Comparison of ENCODE assay signal across 1 cellular context in the genomic region with DNA sequence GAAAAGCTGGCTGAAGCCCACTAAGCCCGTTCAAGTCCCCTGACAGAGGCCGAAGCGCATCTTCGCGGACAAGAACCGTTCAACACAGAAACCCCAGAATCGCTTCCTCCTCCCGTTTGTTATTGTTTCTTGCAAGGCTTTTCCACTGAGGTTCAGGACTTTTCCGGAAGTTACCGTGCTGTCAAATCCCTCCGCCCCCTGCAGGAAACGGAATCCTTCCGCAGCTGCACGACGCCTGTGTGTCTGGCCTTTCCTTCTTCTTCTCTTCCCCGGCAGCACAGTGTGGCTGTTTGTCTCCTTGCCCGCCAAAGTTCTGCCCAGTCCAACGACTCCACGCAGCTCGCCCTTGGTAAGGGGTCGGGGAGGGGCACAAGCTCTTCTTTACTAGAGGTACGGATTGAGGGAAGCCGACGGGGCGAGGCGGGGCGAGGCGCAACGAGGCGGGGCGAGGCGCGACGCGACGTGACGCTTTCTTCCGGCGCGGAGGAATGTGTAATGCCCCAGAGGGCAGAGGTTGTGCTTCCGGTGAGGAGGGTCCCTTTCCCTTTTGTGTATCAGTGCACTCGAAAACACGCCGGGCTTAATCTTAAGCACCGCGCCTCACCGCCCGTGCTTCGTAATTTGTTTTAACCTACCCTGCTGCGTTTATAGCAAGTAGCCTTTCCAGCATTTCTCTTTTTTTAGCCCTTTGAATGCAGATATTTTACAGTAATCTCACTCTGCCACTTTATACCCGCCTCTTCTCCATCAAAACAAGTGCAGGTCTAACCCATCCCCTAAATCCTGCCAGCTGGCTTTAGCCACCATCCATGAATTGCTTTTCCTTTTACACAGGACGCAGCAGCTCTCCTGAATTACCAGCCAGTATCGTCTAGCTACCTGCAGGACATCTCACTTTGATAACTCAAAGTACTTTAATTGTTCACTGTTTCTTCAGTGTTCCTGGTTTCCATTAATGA.
TF ChIP-seq lines count a peak whose summit lies in the region.

KDM5A (minus strand) TSS at position 183 of the 959 bp plus-strand sequence. CDS start 229 bp downstream, outside the sequence.

TF ChIP-seq in K562, 482 proteins besides CTCF, POLR2A, EP300 and RAD21 (continued from another document):
- TF ChIP-seq AFF4 (CRISPR knock-in tag; IDR thresholded peaks at IDR 0.05), result peak; percentile 80; the same call in 1 of the 2 replicates
- peak; percentile 80 for TF ChIP-seq ATF1 (CRISPR knock-in tag; IDR thresholded peaks at IDR 0.05)
- TF ChIP-seq ATF1 (tag; IDR thresholded peaks at IDR 0.05), result peak; percentile 97
- no peak for TF ChIP-seq ZNF583 (CRISPR knock-in tag; IDR thresholded peaks at IDR 0.05)
- no peak for TF ChIP-seq ZNF165 (CRISPR knock-in tag; IDR thresholded peaks at IDR 0.05; ENCODE audit: borderline replicate concordance)
- TF ChIP-seq ZBTB8A (IDR thresholded peaks at IDR 0.05; ENCODE audit: partially characterized antibody), result no peak
- TF ChIP-seq POLR2H (tag; IDR thresholded peaks at IDR 0.05; ENCODE audit: low read depth), result no peak; the same call in 1 of the 2 replicates
- 0 out of 2 replicates have a peak, but pooled peaks have one; percentile 21 for TF ChIP-seq RNF2 (IDR thresholded peaks at IDR 0.05)
- TF ChIP-seq ZNF778 (CRISPR knock-in tag; IDR thresholded peaks at IDR 0.05), result no peak
- peak; percentile 61; the same call in 1 of the 2 replicates for TF ChIP-seq ELF2 (CRISPR knock-in tag; IDR thresholded peaks at IDR 0.05)
- TF ChIP-seq TAF9B (IDR thresholded peaks at IDR 0.05; ENCODE audit: partially characterized antibody), result peak; percentile 88
- TF ChIP-seq NR2C2 (CRISPR knock-in tag; IDR thresholded peaks at IDR 0.05), result peak; percentile 98
- TF ChIP-seq NR2C2 (tag; IDR thresholded peaks at IDR 0.05), result peak; percentile 99
- TF ChIP-seq GTF2A2 (tag; IDR thresholded peaks at IDR 0.05), result no peak
- TF ChIP-seq ZNF197 (CRISPR knock-in tag; IDR thresholded peaks at IDR 0.05; ENCODE audit: low read depth), result no peak
- TF ChIP-seq E4F1 (CRISPR knock-in tag; IDR thresholded peaks at IDR 0.05; ENCODE audit: borderline replicate concordance), result no peak
- peak; percentile 32 to 81; a peak in 3 of 4 replicates for TF ChIP-seq FOXK2 (conservative IDR thresholded peaks at IDR 0.05 in 1 of 2, IDR thresholded peaks at IDR 0.05 in 1 of 2; ENCODE audit: low read depth in 2 of 2)
- TF ChIP-seq, protein P1, sequence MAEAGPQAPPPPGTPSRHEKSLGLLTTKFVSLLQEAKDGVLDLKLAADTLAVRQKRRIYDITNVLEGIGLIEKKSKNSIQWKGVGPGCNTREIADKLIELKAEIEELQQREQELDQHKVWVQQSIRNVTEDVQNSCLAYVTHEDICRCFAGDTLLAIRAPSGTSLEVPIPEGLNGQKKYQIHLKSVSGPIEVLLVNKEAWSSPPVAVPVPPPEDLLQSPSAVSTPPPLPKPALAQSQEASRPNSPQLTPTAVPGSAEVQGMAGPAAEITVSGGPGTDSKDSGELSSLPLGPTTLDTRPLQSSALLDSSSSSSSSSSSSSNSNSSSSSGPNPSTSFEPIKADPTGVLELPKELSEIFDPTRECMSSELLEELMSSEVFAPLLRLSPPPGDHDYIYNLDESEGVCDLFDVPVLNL (CRISPR knock-in tag; IDR thresholded peaks at IDR 0.05; ENCODE audit: low read depth), result no peak
- TF ChIP-seq PTRF (tag; IDR thresholded peaks at IDR 0.05), result no peak
- TF ChIP-seq EP400 (IDR thresholded peaks at IDR 0.05), result peak; percentile 93
- no peak for TF ChIP-seq NR1H2 (CRISPR knock-in tag; IDR thresholded peaks at IDR 0.05)
- no peak for TF ChIP-seq MIER1 (IDR thresholded peaks at IDR 0.05; ENCODE audit: low read depth)
- TF ChIP-seq BRF1 (IDR thresholded peaks at IDR 0.05; ENCODE audit: borderline replicate concordance, extremely low read depth, insufficient read length), result no peak
- TF ChIP-seq E2F1 (CRISPR knock-in tag; IDR thresholded peaks at IDR 0.05), result no peak
- peak; percentile 74 to 78 for TF ChIP-seq MAZ (CRISPR knock-in tag; conservative IDR thresholded peaks at IDR 0.05 in 1 of 2, IDR thresholded peaks at IDR 0.05 in 1 of 2)
- TF ChIP-seq ZBED1 (IDR thresholded peaks at IDR 0.05), result no peak
- TF ChIP-seq HMGN3 (IDR thresholded peaks at IDR 0.05; ENCODE audit: borderline replicate concordance, extremely low read depth, insufficient read length, low read depth, low read length), result no peak
- TF ChIP-seq, protein P2, sequence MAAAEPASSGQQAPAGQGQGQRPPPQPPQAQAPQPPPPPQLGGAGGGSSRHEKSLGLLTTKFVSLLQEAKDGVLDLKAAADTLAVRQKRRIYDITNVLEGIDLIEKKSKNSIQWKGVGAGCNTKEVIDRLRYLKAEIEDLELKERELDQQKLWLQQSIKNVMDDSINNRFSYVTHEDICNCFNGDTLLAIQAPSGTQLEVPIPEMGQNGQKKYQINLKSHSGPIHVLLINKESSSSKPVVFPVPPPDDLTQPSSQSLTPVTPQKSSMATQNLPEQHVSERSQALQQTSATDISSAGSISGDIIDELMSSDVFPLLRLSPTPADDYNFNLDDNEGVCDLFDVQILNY (CRISPR knock-in tag; IDR thresholded peaks at IDR 0.05), result 0 out of 2 replicates have a peak, but pooled peaks have one; percentile 38
- TF ChIP-seq ZNF12 (CRISPR knock-in tag; IDR thresholded peaks at IDR 0.05), result no peak
- TF ChIP-seq NFATC3 (IDR thresholded peaks at IDR 0.05), result no peak
- 0 out of 2 replicates have a peak, but pooled peaks have one; percentile 52 for TF ChIP-seq GTF2E2 (tag; IDR thresholded peaks at IDR 0.05)
- no peak; the same call in 1 of the 2 replicates for TF ChIP-seq ATF7 (IDR thresholded peaks at IDR 0.05)
- TF ChIP-seq, protein P3, sequence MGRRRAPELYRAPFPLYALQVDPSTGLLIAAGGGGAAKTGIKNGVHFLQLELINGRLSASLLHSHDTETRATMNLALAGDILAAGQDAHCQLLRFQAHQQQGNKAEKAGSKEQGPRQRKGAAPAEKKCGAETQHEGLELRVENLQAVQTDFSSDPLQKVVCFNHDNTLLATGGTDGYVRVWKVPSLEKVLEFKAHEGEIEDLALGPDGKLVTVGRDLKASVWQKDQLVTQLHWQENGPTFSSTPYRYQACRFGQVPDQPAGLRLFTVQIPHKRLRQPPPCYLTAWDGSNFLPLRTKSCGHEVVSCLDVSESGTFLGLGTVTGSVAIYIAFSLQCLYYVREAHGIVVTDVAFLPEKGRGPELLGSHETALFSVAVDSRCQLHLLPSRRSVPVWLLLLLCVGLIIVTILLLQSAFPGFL (CRISPR knock-in tag; IDR thresholded peaks at IDR 0.05), result no peak
- peak; percentile 87; the same call in 1 of the 2 replicates for TF ChIP-seq KAT7 (CRISPR knock-in tag; IDR thresholded peaks at IDR 0.05; ENCODE audit: borderline replicate concordance)
- TF ChIP-seq NR3C1 (CRISPR knock-in tag; IDR thresholded peaks at IDR 0.05), result no peak
- peak; percentile 79 for TF ChIP-seq DIDO1 (tag; IDR thresholded peaks at IDR 0.05; ENCODE audit: low read depth)
- no peak for TF ChIP-seq CCAR2 (IDR thresholded peaks at IDR 0.05; ENCODE audit: low read depth, low read length)
- no peak for TF ChIP-seq CBX1 (IDR thresholded peaks at IDR 0.05; ENCODE audit: low read depth)
- TF ChIP-seq AFF1 (IDR thresholded peaks at IDR 0.05; ENCODE audit: low read depth in 1 of 2, partially characterized antibody in 2 of 2), result peak in 1 of 2 experiments; percentile 45
